ENCODE assay signal across 8 cellular contexts in genomic region chr12:18158774-18159557, GRCh38.
DNase-seq lines count a peak whose midpoint lies in the region; ATAC-seq and TF ChIP-seq lines count a peak whose summit lies in the region.

No MANE protein-coding gene starts in this region.

- no peaks in the 10 kb centered on the region for H3K36me3 Mint-ChIP-seq in activated T-cell treated with anti-CD3 and anti-CD28 coated beads, Interleukin-2, amount 50 U/mL, for 4 hours (ENCODE audit: insufficient read depth)
- no peaks in the 10 kb centered on the region for H3K36me3 Mint-ChIP-seq in osteocyte (ENCODE audit: unreplicated experiment)

- H3K9me3 ChIP-seq in thyroid gland = no peaks in the 10 kb centered on the region

- ATAC-seq in activated T-cell treated with anti-CD3 and anti-CD28 coated beads, Interleukin-2, amount 50 U/mL, for 4 hours = no peak
- ATAC-seq in GM21786 (IDR thresholded peaks at IDR 0.05; ENCODE audit: unreplicated experiment) = peak; percentile 78

- H3K4me3 Mint-ChIP-seq in activated T-cell treated with anti-CD3 and anti-CD28 coated beads, Interleukin-2, amount 50 U/mL, for 4 hours = no peak overlapping the region
- no peak overlapping the region for H3K4me3 Mint-ChIP-seq in osteocyte (ENCODE audit: unreplicated experiment)

- no peak overlapping the region for H3K27ac ChIP-seq in thyroid gland

- intact Hi-C loops in thyroid gland (cut with DNase I) = no loop called here

- TF ChIP-seq CTCF in osteocyte (IDR thresholded peaks at IDR 0.05) (peak; percentile 72), thyroid gland (IDR thresholded peaks at IDR 0.05) (peak in 1 of 6 experiments; percentile 54)

- H3K27me3 Mint-ChIP-seq in activated T-cell treated with anti-CD3 and anti-CD28 coated beads, Interleukin-2, amount 50 U/mL, for 4 hours (ENCODE audit: low read depth) = no peaks in the 10 kb centered on the region
- H3K27me3 Mint-ChIP-seq in osteocyte (ENCODE audit: unreplicated experiment) = peaks cover 2% of the 10 kb centered on the region

- H3K9me3 Mint-ChIP-seq in activated T-cell treated with anti-CD3 and anti-CD28 coated beads, Interleukin-2, amount 50 U/mL, for 4 hours = no peaks in the 10 kb centered on the region
- H3K9me3 Mint-ChIP-seq in osteocyte (ENCODE audit: unreplicated experiment) = peaks cover 18% of the 10 kb centered on the region

- H3K36me3 ChIP-seq in thyroid gland = no peaks in the 10 kb centered on the region

- peak; percentile 12 for DNase-seq in activated T-cell treated with anti-CD3 and anti-CD28 coated beads for 24 hours (ENCODE audit: low read depth)
- DNase-seq in activated T-cell treated with anti-CD3 and anti-CD28 coated beads, Interleukin-2, amount 50 U/mL, for 4 hours = no peak
- DNase-seq in NCI-H69 (lab: John Stamatoyannopoulos, UW) = peak; percentile 52
- peak; percentile 64 for DNase-seq in dermis blood vessel endothelial cell
- no peak for DNase-seq in osteocyte (ENCODE audit: extremely low spot score, unreplicated experiment)
- DNase-seq in activated effector memory CD4-positive, alpha-beta T cell treated with anti-CD3 and anti-CD28 coated beads, Interleukin-2, amount 50 U/mL, for 16 hours = no peak
- DNase-seq in thyroid gland = no peak

- no peaks in the 10 kb centered on the region for H3K4me1 Mint-ChIP-seq in activated T-cell treated with anti-CD3 and anti-CD28 coated beads, Interleukin-2, amount 50 U/mL, for 4 hours (ENCODE audit: low read depth)
- no peaks in the 10 kb centered on the region for H3K4me1 Mint-ChIP-seq in osteocyte (ENCODE audit: unreplicated experiment)

- H3K27me3 ChIP-seq in thyroid gland = no peaks in the 10 kb centered on the region

- no peak overlapping the region for H3K27ac Mint-ChIP-seq in osteocyte (ENCODE audit: unreplicated experiment)

- no peak for TF ChIP-seq POLR2A in thyroid gland (IDR thresholded peaks at IDR 0.05)

- no peaks in the 10 kb centered on the region for H3K4me1 ChIP-seq in thyroid gland

- H3K4me3 ChIP-seq in thyroid gland (replicated peaks in 1 of 3) = no peak overlapping the region

- WGBS in thyroid gland, 2 donors = 83 to 84% methylated on average over 6 of the region's 6 CpGs

Comparison
In these comparisons a context has a peak if more than half of its experiments do, and no peak if none do; other contexts are left out.
1. DNase-seq: peak in activated T-cell treated with anti-CD3 and anti-CD28 coated beads for 24 hours (single experiment), NCI-H69 (single experiment) and dermis blood vessel endothelial cell (single experiment); none in activated T-cell treated with anti-CD3 and anti-CD28 coated beads, Interleukin-2, amount 50 U/mL, for 4 hours (single experiment), osteocyte (single experiment), activated effector memory CD4-positive, alpha-beta T cell treated with anti-CD3 and anti-CD28 coated beads, Interleukin-2, amount 50 U/mL, for 16 hours (single experiment) and thyroid gland (0 of 2).